ENCODE assay signal across 8 cellular contexts in genomic region chr15:67542192-67542461, GRCh38. TPM values are rescaled to one million over a fixed set of nuclear protein-coding genes. Genes with fewer than 3 reads are reported as not detected.
A peak's percentile ranks its signal among the peaks of the same experiment; 100 is the strongest.
DNase-seq lines count a peak whose midpoint lies in the region; ATAC-seq and TF ChIP-seq lines count a peak whose summit lies in the region.

No MANE protein-coding gene starts in this region.

- intact Hi-C loops in left cardiac atrium (cut with DNase I): no loop called here
- intact Hi-C loops in gastrocnemius medialis (cut with DNase I; ENCODE audit: low total_unique reads): loop anchor here (2.0 to 10.0 kb wide), 3 partner anchors 21 to 295 kb away; partner anchors contain the start of genes AAGAB, C15orf61 and IQCH

- no peak for DNase-seq in cardiac muscle cell (ENCODE audit: low read depth in 1 of 2, low spot score in 1 of 2)
- DNase-seq in left cardiac atrium: no peak
- DNase-seq in foreskin fibroblast: no peak
- DNase-seq in gastrocnemius medialis: no peak
- DNase-seq in NCI-H146 treated with DMSO at 0.1 percent for 48 hours (lab: John Stamatoyannopoulos, UW; ENCODE audit: unreplicated experiment): no peak
- no peak for DNase-seq in NAMALWA (ENCODE audit: low spot score)

- no peak for TF ChIP-seq POLR2A in gastrocnemius medialis (IDR thresholded peaks at IDR 0.05)

- H3K9me3 ChIP-seq in cardiac muscle cell (ENCODE audit: low read depth) (no peaks in the 10 kb centered on the region), gastrocnemius medialis (no peaks in the 10 kb centered on the region)

- H3K36me3 ChIP-seq in cardiac muscle cell (no peaks in the 10 kb centered on the region), gastrocnemius medialis (peaks cover 0 to 8% of the 10 kb centered on the region in 2 donors)

- in situ Hi-C loops in gastrocnemius medialis (cut with MboI; ENCODE audit: low sequenced_read_pairs in 4 of 4): loop anchor here in 1 of 4 donors (25.0 kb wide), 1 partner anchor 295 kb away; the partner anchor contains the start of genes RNU6-1 and SKOR1

- H3K27ac ChIP-seq in cardiac muscle cell: no peak overlapping the region
- H3K27ac ChIP-seq in VCaP: peak overlapping the region; percentile 95
- peak overlapping the region; percentile 86 to 93 (median 88) for H3K27ac ChIP-seq in gastrocnemius medialis

- ATAC-seq in left cardiac atrium (no peak), gastrocnemius medialis (peak in 1 of 2 donors; percentile 9), GM19463 (IDR thresholded peaks at IDR 0.05; ENCODE audit: unreplicated experiment) (no peak)

- H3K4me3 ChIP-seq in cardiac muscle cell: peak overlapping the region; percentile 54
- peak overlapping the region; percentile 83 to 99 for H3K4me3 ChIP-seq in foreskin fibroblast (ENCODE audit: low read depth in 1 of 2, low read length in 2 of 2)
- peak overlapping the region; percentile 66 to 90 (median 78) for H3K4me3 ChIP-seq in gastrocnemius medialis

- TF ChIP-seq CTCF in cardiac muscle cell (IDR thresholded peaks at IDR 0.05; ENCODE audit: low read depth, low read length): no peak
- TF ChIP-seq CTCF in VCaP (conservative IDR thresholded peaks at IDR 0.05): no peak
- TF ChIP-seq CTCF in foreskin fibroblast (IDR thresholded peaks at IDR 0.05; ENCODE audit: low read depth, low read length): no peak
- no peak for TF ChIP-seq CTCF in gastrocnemius medialis (IDR thresholded peaks at IDR 0.05 in 4 of 5, conservative IDR thresholded peaks at IDR 0.05 in 1 of 5)

- H3K4me1 ChIP-seq in cardiac muscle cell (ENCODE audit: low read depth) (no peaks in the 10 kb centered on the region), gastrocnemius medialis (peaks cover 10 to 19% of the 10 kb centered on the region in 2 donors)

- H3K27me3 ChIP-seq in cardiac muscle cell: no peaks in the 10 kb centered on the region
- H3K27me3 ChIP-seq in gastrocnemius medialis: no peaks in the 10 kb centered on the region

RNA-seq across cellular contexts. Expression of gene MAP2K5, which starts 0.4 kb away (rescaled TPM):
- 6.8 and 9.2 TPM in 2 replicates for total RNA-seq in cardiac muscle cell
- 13.6 and 21.7 TPM in 2 replicates for polyA plus RNA-seq in cardiac muscle cell
- 10 to 100 TPM; 13.9 to 15.4 TPM for total RNA-seq in left cardiac atrium
- 1 to 10 TPM; 5.9 to 6.8 (median 6.4) TPM for total RNA-seq in gastrocnemius medialis

RNA-seq across cellular contexts. Expression of gene C15orf61, which starts 21.2 kb away (rescaled TPM):
- total RNA-seq in cardiac muscle cell (5.1 and 6.8 TPM in 2 replicates), left cardiac atrium (10 to 100 TPM in 1 of 2 donors, 1 to 10 TPM in 1; 9.8 to 10.1 TPM), gastrocnemius medialis (10 to 100 TPM; 10.2 to 25.9 (median 15.8) TPM)
- 7.2 and 9.1 TPM in 2 replicates for polyA plus RNA-seq in cardiac muscle cell
